Comparison of ENCODE assay signal across 21 cellular contexts in the genomic region with DNA sequence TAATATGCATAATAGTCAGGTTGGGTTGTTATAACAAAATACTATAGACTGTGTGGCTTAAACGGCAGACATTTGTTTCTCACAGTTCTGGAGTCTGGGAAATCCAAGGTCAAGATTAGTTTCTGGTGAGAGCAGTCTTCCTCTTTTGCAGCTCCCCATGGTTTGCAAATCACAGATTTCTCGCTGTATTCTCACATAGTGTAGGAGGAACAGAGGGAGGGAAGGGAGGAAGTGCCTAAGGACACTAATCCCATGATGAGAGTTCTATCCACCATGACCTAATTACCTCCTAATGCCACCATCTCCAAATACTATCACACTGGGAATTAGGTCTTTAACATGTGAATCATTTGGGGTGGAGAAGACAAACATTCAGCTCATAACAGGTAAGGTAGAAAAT. TPM values are rescaled to one million over a fixed set of nuclear protein-coding genes. Genes with fewer than 3 reads are reported as not detected.
"Had no signal": no experiment of that assay in that cellular context is flagged by ENCODE, and none has a peak within 500 bp of the region (broad histone marks: within the 10 kb centered on the region; RNA-seq: fewer than 3 reads in every experiment).

No MANE protein-coding gene starts in this region.

- H3K4me3 ChIP-seq: MG63 had no signal

- H3K27ac ChIP-seq: RWPE1 had no signal

- H3K9me3 ChIP-seq: MG63, SK-N-SH had no signal

- DNase-seq: IMR-90, Karpas-422, KG1, MG63, NCI-H1092, NCI-H1105 treated with DMSO at 0.1 percent for 48 hours, NCI-H1417 treated with DMSO at 0.1 percent for 48 hours, NCI-H187, NCI-H2029, NCI-H2081 treated with DMSO at 0.1 percent for 48 hours, NCI-H2171, NCI-H226, NCI-H446, NCI-H510A treated with DMSO at 0.1 percent for 48 hours, NCI-H526, SHP77, SK-N-SH, SW 1271 had no signal

- H3K36me3 ChIP-seq: MG63 had no signal

- FAIRE-seq: HepG2 had no signal

- H3K9ac ChIP-seq: SK-N-SH had no signal

RNA-seq across cellular contexts. Expression of gene PTH2R, which starts 20.0 kb away (rescaled TPM):
- total RNA-seq: HT1080 had no signal
- polyA plus RNA-seq: HepG2, IMR-90 had no signal
